2 cellular contexts compared by ENCODE assay signal in the genomic region with DNA sequence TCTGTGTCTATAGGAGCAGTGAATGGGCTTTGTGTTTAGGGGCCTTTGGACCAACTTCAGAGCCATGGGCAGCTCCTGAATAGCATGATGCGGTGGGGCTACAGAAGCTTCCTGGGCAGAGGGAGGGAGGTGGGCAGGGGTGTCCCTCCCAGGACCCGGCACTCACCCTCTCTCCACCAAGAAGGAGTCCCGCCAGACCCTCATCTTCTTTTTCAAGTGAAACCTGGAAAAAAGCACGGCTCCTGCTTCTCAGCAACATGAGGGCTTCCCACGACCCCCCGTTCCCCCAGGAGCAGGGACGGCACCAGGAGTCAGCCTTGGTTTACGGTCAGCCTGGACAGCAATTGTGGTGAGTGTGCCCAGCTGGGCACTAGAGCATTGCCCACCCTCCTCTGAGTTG.
TF ChIP-seq lines count a peak whose summit lies in the region.

No MANE protein-coding gene starts in this region.

TF ChIP-seq in HepG2, 621 proteins besides CTCF, POLR2A, EP300 and RAD21 (continued from another document):
- TF ChIP-seq FOXO4 (CRISPR knock-in tag; conservative IDR thresholded peaks at IDR 0.05) (0 out of 2 replicates have a peak, but pooled peaks have one; percentile 21), EHMT2 (IDR thresholded peaks at IDR 0.05; ENCODE audit: borderline replicate concordance, low read depth, low read length) (no peak), ZFY (CRISPR knock-in tag; IDR thresholded peaks at IDR 0.05) (no peak)

TF ChIP-seq in GM12878, 131 proteins besides CTCF, POLR2A, EP300 and RAD21:
- TF ChIP-seq E2F4 (IDR thresholded peaks at IDR 0.05; ENCODE audit: low read depth, low read length) (no peak), NR2F1 (conservative IDR thresholded peaks at IDR 0.05) (no peak), NFXL1 (IDR thresholded peaks at IDR 0.05; ENCODE audit: borderline replicate concordance) (0 out of 2 replicates have a peak, but pooled peaks have one; percentile 41), ZNF24 (IDR thresholded peaks at IDR 0.05) (no peak)
